Comparison of ENCODE assay signal across 8 cellular contexts in the genomic region with DNA sequence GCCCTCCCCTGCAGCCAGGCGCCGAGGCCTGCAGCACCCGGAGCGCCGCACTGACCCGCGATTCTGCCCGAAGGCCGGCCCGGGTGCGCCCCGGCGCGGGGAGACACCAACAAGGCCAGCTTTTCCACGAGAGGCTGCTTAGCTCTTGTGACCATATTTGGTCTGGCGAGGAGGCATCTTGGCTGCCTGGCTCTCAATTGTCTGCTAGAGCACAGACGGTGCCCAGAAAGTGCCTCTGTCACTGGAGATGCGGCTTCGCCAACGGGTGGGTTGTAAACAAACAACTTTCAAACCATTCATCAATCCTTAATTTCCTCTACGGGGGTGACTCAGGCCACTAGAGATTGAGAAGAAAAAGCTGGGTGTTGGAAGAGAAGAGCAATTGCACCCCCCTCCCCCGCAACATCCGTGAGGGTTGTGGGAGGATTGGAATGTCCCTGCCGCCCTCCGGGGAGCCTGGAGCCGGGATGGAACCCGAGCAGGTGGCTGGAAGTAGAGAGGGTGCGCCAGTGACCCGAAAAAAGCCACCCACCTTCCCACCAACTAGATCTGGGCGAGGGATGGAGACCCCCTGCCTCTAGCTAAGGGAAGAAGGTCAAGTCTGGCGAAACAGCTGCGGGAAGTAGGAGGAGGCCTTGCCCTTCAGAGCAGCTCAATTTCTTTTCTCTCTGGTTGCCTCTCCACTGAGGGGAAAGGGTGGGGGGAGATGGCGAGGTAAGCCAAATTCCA.
DNase-seq lines count a peak whose midpoint lies in the region; ATAC-seq and TF ChIP-seq lines count a peak whose summit lies in the region.

No MANE protein-coding gene starts in this region.

- no peak for TF ChIP-seq CTCF in coronary artery (IDR thresholded peaks at IDR 0.05)

- H3K27me3 ChIP-seq in layer of hippocampus (ENCODE audit: control insufficient read depth, insufficient read depth, low read length) = no peaks in the 10 kb centered on the region

- H3K27ac ChIP-seq in coronary artery (peak overlapping the region; percentile 98), layer of hippocampus (ENCODE audit: low read depth, low read length) (peak overlapping the region; percentile 94)

- peak; percentile 45 for DNase-seq in HuH-7 (ENCODE audit: low spot score)
- DNase-seq in T1000 (lab: John Stamatoyannopoulos, UW) = peak; percentile 65
- peak; percentile 87 for DNase-seq in coronary artery (ENCODE audit: low spot score)
- DNase-seq in stimulated activated CD4-positive, alpha-beta T cell treated with anti-CD3 and anti-CD28 coated beads, Interleukin-1b, Interleukin-23, amount 100 ng/mL, for 48 hours = peak; percentile 24
- DNase-seq in NCI-H128 (lab: John Stamatoyannopoulos, UW; ENCODE audit: unreplicated experiment) = no peak

- peak overlapping the region; percentile 74; the same call in 1 of the 2 replicates for H3K4me3 ChIP-seq in GM08714 (ENCODE audit: low read length)
- H3K4me3 ChIP-seq in coronary artery = peak overlapping the region; percentile 82

- ATAC-seq in GM21717 (IDR thresholded peaks at IDR 0.05; ENCODE audit: unreplicated experiment) = peak; percentile 77
